In genomic region chr17:59844884-59845594, GRCh38 we compare ENCODE assay signal across 8 cellular contexts. TPM values are rescaled to one million over a fixed set of nuclear protein-coding genes. Genes with fewer than 3 reads are reported as not detected.
DNase-seq lines count a peak whose midpoint lies in the region; ATAC-seq and TF ChIP-seq lines count a peak whose summit lies in the region.

No MANE protein-coding gene starts in this region.

- no peaks in the 10 kb centered on the region for H3K27me3 Mint-ChIP-seq in IgD-negative memory B cell

- ATAC-seq in HG03460 (IDR thresholded peaks at IDR 0.05; ENCODE audit: unreplicated experiment), result no peak

- no peaks in the 10 kb centered on the region for H3K36me3 Mint-ChIP-seq in IgD-negative memory B cell

- peak overlapping the region; percentile 68 to 92 (median 75) for H3K27ac Mint-ChIP-seq in IgD-negative memory B cell

- H3K4me1 ChIP-seq in mucosa of rectum (ENCODE audit: control insufficient read depth in 2 of 2, insufficient read depth in 2 of 2, low read length in 2 of 2), result peaks cover 52 to 54% of the 10 kb centered on the region in 2 donors

- peak overlapping the region in 3 of 4 donors; percentile 34 to 79 (median 74) for H3K4me3 Mint-ChIP-seq in IgD-negative memory B cell

- H3K9me3 ChIP-seq in mucosa of rectum (ENCODE audit: control insufficient read depth in 2 of 2, low read length in 2 of 2), result no peaks in the 10 kb centered on the region

- H3K36me3 ChIP-seq in mucosa of rectum (ENCODE audit: control insufficient read depth in 2 of 2, insufficient read depth in 2 of 2, low read length in 2 of 2), result peaks cover 11 to 12% of the 10 kb centered on the region in 2 donors

- TF ChIP-seq CTCF in C4-2B (conservative IDR thresholded peaks at IDR 0.05), result no peak
- no peak for TF ChIP-seq CTCF in astrocyte of the spinal cord (IDR thresholded peaks at IDR 0.05; ENCODE audit: low read depth, low read length)

- in situ Hi-C loops in astrocyte of the spinal cord (cut with HindIII; ENCODE audit: low sequenced_read_pairs), result no loop called here

- H3K27ac ChIP-seq in C4-2B (peak overlapping the region; percentile 90), mucosa of rectum (ENCODE audit: low read depth in 2 of 2, low read length in 2 of 2) (peak overlapping the region; percentile 95 to 100)

- H3K27me3 ChIP-seq in mucosa of rectum (ENCODE audit: control insufficient read depth in 2 of 2, insufficient read depth in 2 of 2, low read length in 2 of 2), result no peaks in the 10 kb centered on the region

- DNase-seq in astrocyte of the spinal cord (ENCODE audit: low read depth, low spot score), result peak; percentile 91
- DNase-seq in stimulated activated naive CD4-positive, alpha-beta T cell treated with Interleukin-2 at 50 U/mL for 16 hours (lab: John Stamatoyannopoulos, UW), result no peak
- DNase-seq in SK-N-DZ (ENCODE audit: low spot score), result no peak
- no peak for DNase-seq in NCI-H345 (lab: John Stamatoyannopoulos, UW)

- H3K9me3 Mint-ChIP-seq in IgD-negative memory B cell, result no peaks in the 10 kb centered on the region

- H3K9ac ChIP-seq in mucosa of rectum (ENCODE audit: low read depth in 1 of 2, low read length in 2 of 2), result peak overlapping the region; percentile 9 to 70

- H3K4me1 Mint-ChIP-seq in IgD-negative memory B cell, result peaks cover 51 to 73% (median 61%) of the 10 kb centered on the region in 3 donors

- H3K4me3 ChIP-seq in astrocyte of the spinal cord (ENCODE audit: low read depth, low read length), result no peak overlapping the region
- no peak overlapping the region for H3K4me3 ChIP-seq in mucosa of rectum (ENCODE audit: low read length in 2 of 2)

RNA-seq across cellular contexts. Expression of gene TUBD1, which starts 47.7 kb away (rescaled TPM):
- polyA plus RNA-seq in IgD-negative memory B cell, result 17.6 TPM
- 14.4 and 15.0 TPM in 2 replicates for polyA plus RNA-seq in SK-N-DZ (2014; cell fraction: cytosol; rRNA removed)
- polyA plus RNA-seq in SK-N-DZ (2014; cell fraction: nucleus; rRNA removed), result 4.5 and 5.9 TPM in 2 replicates

RNA-seq across cellular contexts. Expression of gene RPS6KB1, which starts 47.9 kb away (rescaled TPM):
- polyA plus RNA-seq in IgD-negative memory B cell, result 23.5 TPM
- polyA plus RNA-seq in SK-N-DZ (2014; cell fraction: cytosol; rRNA removed), result 17.2 and 32.1 TPM in 2 replicates
- polyA plus RNA-seq in SK-N-DZ (2014; cell fraction: nucleus; rRNA removed), result 24.0 and 24.8 TPM in 2 replicates
